In the genomic region with DNA sequence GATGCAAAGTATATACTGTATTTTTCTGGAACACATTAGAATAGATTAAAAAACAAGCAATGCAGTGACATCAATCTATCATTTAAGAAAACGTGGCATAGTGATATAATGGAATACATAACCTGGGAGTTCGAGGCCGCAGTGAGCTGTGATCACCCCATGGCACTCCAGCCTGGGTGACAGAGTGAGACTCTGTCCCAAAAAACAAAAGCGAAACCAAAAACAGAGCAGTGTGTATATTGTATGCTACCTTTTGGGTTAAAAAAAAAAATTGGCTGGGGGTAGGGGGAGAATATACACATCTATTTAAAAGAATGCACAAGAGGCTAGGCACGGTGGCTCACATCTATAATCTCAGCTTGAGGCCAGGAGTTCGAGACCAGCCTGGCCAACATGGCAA, we compare ENCODE assay signal across 12 cellular contexts. TPM values are rescaled to one million over a fixed set of nuclear protein-coding genes. Genes with fewer than 3 reads are reported as not detected.
DNase-seq lines count a peak whose midpoint lies in the region; ATAC-seq, FAIRE-seq and TF ChIP-seq lines count a peak whose summit lies in the region.
"Had no signal": no experiment of that assay in that cellular context is flagged by ENCODE, and none has a peak within 500 bp of the region (broad histone marks: within the 10 kb centered on the region; RNA-seq: fewer than 3 reads in every experiment).

No MANE protein-coding gene starts in this region.

- H3K27me3 ChIP-seq in keratinocyte (ENCODE audit: control insufficient read depth, extremely low read depth, insufficient read depth, low read length) (no peaks in the 10 kb centered on the region), tibial nerve (no peaks in the 10 kb centered on the region)
- H3K27me3 ChIP-seq: left lung had no signal

- POLR2A ChIA-PET in activated B cell treated with CpG ODN at 0.5 μM for 24 hours (lab: Charles Lee) = interaction anchor here (0.6 to 26.4 kb wide), 10 partner anchors 3 to 1692 kb away, joined by 3 to 694 read pairs (median 7); a partner anchor contains a TSS

- H3K36me3 Mint-ChIP-seq in activated naive CD4-positive, alpha-beta T cell treated with anti-CD3 and anti-CD28 coated beads, Interleukin-2, amount 50 U/mL, for 24 hours = peaks cover 10% of the 10 kb centered on the region
- peaks cover 75% of the 10 kb centered on the region for H3K36me3 Mint-ChIP-seq in activated B cell treated with CpG ODN at 0.5 μM for 24 hours (ENCODE audit: low read depth)

- ATAC-seq in activated B cell treated with CpG ODN at 0.5 μM for 24 hours (ENCODE audit: low read depth) (no peak), GM21526 (IDR thresholded peaks at IDR 0.05; ENCODE audit: low FRiP score, unreplicated experiment) (no peak), HG02763 (IDR thresholded peaks at IDR 0.05; ENCODE audit: unreplicated experiment) (no peak)
- ATAC-seq: left lung had no signal

- DNase-seq in activated naive CD4-positive, alpha-beta T cell treated with anti-CD3 and anti-CD28 coated beads, Interleukin-2, amount 50 U/mL, for 16 hours = no peak
- DNase-seq in activated B cell treated with CpG ODN at 0.5 μM for 24 hours = no peak
- no peak for DNase-seq in keratinocyte (ENCODE audit: low read depth, low spot score)
- no peak for DNase-seq in tibial nerve (ENCODE audit: low spot score in 2 of 2)
- no peak for DNase-seq in cortex of kidney (lab: John Stamatoyannopoulos, UW)
- DNase-seq: activated gamma-delta T cell treated with Interleukin-2 at 50 U/mL for 16 hours, GM23248, NCI-H345 had no signal

- TF ChIP-seq EP300 in tibial nerve (IDR thresholded peaks at IDR 0.05) = no peak

- no peaks in the 10 kb centered on the region for H3K9me3 Mint-ChIP-seq in activated naive CD4-positive, alpha-beta T cell treated with anti-CD3 and anti-CD28 coated beads, Interleukin-2, amount 50 U/mL, for 24 hours
- no peaks in the 10 kb centered on the region for H3K9me3 Mint-ChIP-seq in activated B cell treated with CpG ODN at 0.5 μM for 24 hours

- H3K9ac ChIP-seq in keratinocyte (ENCODE audit: control insufficient read depth, extremely low read depth, insufficient read depth, low read length) = peak overlapping the region; percentile 55
- H3K9ac ChIP-seq: GM23248 had no signal

- H3K27ac ChIP-seq in keratinocyte (ENCODE audit: control insufficient read depth, insufficient read depth, low read length) (peak overlapping the region; percentile 67), tibial nerve (peak overlapping the region in 3 of 4 donors; percentile 63 to 85 (median 81))
- H3K27ac ChIP-seq: GM23248 had no signal

- TF ChIP-seq POLR2A in tibial nerve (IDR thresholded peaks at IDR 0.05) = no peak

- H3K4me1 Mint-ChIP-seq in activated naive CD4-positive, alpha-beta T cell treated with anti-CD3 and anti-CD28 coated beads, Interleukin-2, amount 50 U/mL, for 24 hours = peaks cover 97% of the 10 kb centered on the region
- peaks cover 99% of the 10 kb centered on the region for H3K4me1 Mint-ChIP-seq in activated B cell treated with CpG ODN at 0.5 μM for 24 hours

- peak overlapping the region; percentile 58 for H3K4me2 ChIP-seq in keratinocyte (ENCODE audit: control insufficient read depth, extremely low read depth, insufficient read depth, low read depth, low read length)

- H4K20me1 ChIP-seq in keratinocyte (ENCODE audit: control insufficient read depth, extremely low read depth, insufficient read depth, low read length) = peaks cover 25% of the 10 kb centered on the region

- H3K27me3 Mint-ChIP-seq in activated naive CD4-positive, alpha-beta T cell treated with anti-CD3 and anti-CD28 coated beads, Interleukin-2, amount 50 U/mL, for 24 hours = no peaks in the 10 kb centered on the region
- H3K27me3 Mint-ChIP-seq in activated B cell treated with CpG ODN at 0.5 μM for 24 hours = no peaks in the 10 kb centered on the region

- no peaks in the 10 kb centered on the region for H3K9me3 ChIP-seq in keratinocyte (ENCODE audit: control insufficient read depth, low read depth, low read length)
- no peaks in the 10 kb centered on the region for H3K9me3 ChIP-seq in tibial nerve
- H3K9me3 ChIP-seq: left lung had no signal

- TF ChIP-seq CTCF in activated B cell treated with CpG ODN at 0.5 μM for 24 hours (IDR thresholded peaks at IDR 0.05) = no peak
- TF ChIP-seq CTCF in keratinocyte (optimal IDR thresholded peaks at IDR 0.05 in 1 of 3, IDR thresholded peaks at IDR 0.05 in 1 of 3, conservative IDR thresholded peaks at IDR 0.05 in 1 of 3; ENCODE audit: extremely low read depth in 1 of 3, insufficient read depth in 2 of 3, low read length in 3 of 3) = no peak
- no peak for TF ChIP-seq CTCF in tibial nerve (IDR thresholded peaks at IDR 0.05)

- peaks cover 4% of the 10 kb centered on the region for H3K9me1 ChIP-seq in keratinocyte (ENCODE audit: control insufficient read depth, extremely low read depth, insufficient read depth, low read length)

- peaks cover 36 to 52% of the 10 kb centered on the region in 2 experiments for H3K36me3 ChIP-seq in keratinocyte (ENCODE audit: control insufficient read depth in 2 of 2, extremely low read depth in 1 of 2, insufficient read depth in 2 of 2, low read length in 2 of 2)
- peaks cover 2 to 28% (median 5%) of the 10 kb centered on the region in 3 donors for H3K36me3 ChIP-seq in tibial nerve
- H3K36me3 ChIP-seq: left lung had no signal

- H3K4me3 Mint-ChIP-seq in activated naive CD4-positive, alpha-beta T cell treated with anti-CD3 and anti-CD28 coated beads, Interleukin-2, amount 50 U/mL, for 24 hours = peak overlapping the region; percentile 62
- H3K4me3 Mint-ChIP-seq in activated B cell treated with CpG ODN at 0.5 μM for 24 hours = peak overlapping the region; percentile 63

- 68 to 71% methylated on average over 6 of the region's 6 CpGs for WGBS in tibial nerve, 2 donors

- dilution Hi-C loops in keratinocyte (cut with MboI; ENCODE audit: extremely low pct_ligation_motif_present, low sequenced_read_pairs) = no loop called here

- CTCF ChIA-PET in activated B cell treated with CpG ODN at 0.5 μM for 24 hours (lab: Charles Lee) = interaction anchor here (0.6 to 2.3 kb wide), 5 partner anchors 10 to 22 kb away, joined by 3 to 9 read pairs (median 4); no protein-coding TSS in a partner anchor

- intact Hi-C loops in activated B cell treated with CpG ODN at 0.5 μM for 24 hours (cut with micrococcal nuclease) = no loop called here

- FAIRE-seq in keratinocyte (lab: Jason Lieb, UNC) = no peak

- H3K4me1 ChIP-seq in keratinocyte (ENCODE audit: control insufficient read depth, extremely low read depth, insufficient read depth, low read length) = peaks cover 98% of the 10 kb centered on the region
- H3K4me1 ChIP-seq in tibial nerve = peaks cover 0 to 84% (median 58%) of the 10 kb centered on the region in 4 donors

- H3K27ac Mint-ChIP-seq in activated naive CD4-positive, alpha-beta T cell treated with anti-CD3 and anti-CD28 coated beads, Interleukin-2, amount 50 U/mL, for 24 hours = peak overlapping the region; percentile 84
- peak overlapping the region; percentile 91 for H3K27ac Mint-ChIP-seq in activated B cell treated with CpG ODN at 0.5 μM for 24 hours

- H3K4me3 ChIP-seq in keratinocyte (ENCODE audit: control insufficient read depth in 2 of 3, extremely low read depth in 1 of 3, insufficient read depth in 2 of 3, low read depth in 1 of 3, low read length in 3 of 3) (no peak overlapping the region), tibial nerve (peak overlapping the region in 2 of 4 donors; percentile 8 to 94)
- H3K4me3 ChIP-seq: GM23248, left lung had no signal

- no peak overlapping the region for H2AFZ ChIP-seq in keratinocyte (ENCODE audit: control insufficient read depth, low read length)
- H2AFZ ChIP-seq: GM23248 had no signal

- peaks cover 76% of the 10 kb centered on the region for H3K79me2 ChIP-seq in keratinocyte (ENCODE audit: control insufficient read depth, insufficient read depth, low read length)

RNA-seq across cellular contexts. Expression of a gene that starts 13.5 kb away (rescaled TPM):
- 105 and 117 TPM in 2 replicates for total RNA-seq in activated B cell treated with CpG ODN at 0.5 μM for 24 hours
- polyA plus RNA-seq in keratinocyte = 580 to 1,115 TPM (median 689 TPM) in 3 replicates
- polyA plus RNA-seq in keratinocyte (2011; ENCODE audit: low read depth) = 202 TPM
- polyA plus RNA-seq in keratinocyte (2011; cell fraction: cytosol; rRNA removed) = 275 and 321 TPM in 2 replicates
- polyA plus RNA-seq in keratinocyte (2011; cell fraction: nucleus; rRNA removed) = 1,814 and 2,318 TPM in 2 replicates
- 844 and 1,046 TPM in 2 replicates for polyA plus RNA-seq in keratinocyte (2012; ENCODE audit: low replicate concordance)
- polyA minus RNA-seq in keratinocyte = 817 to 1,377 TPM (median 1,072 TPM) in 3 replicates
- polyA minus RNA-seq in keratinocyte (2011; cell fraction: cytosol; rRNA and poly(A)+ RNA removed) = 724 TPM
- polyA minus RNA-seq in keratinocyte (2011; cell fraction: nucleus; rRNA and poly(A)+ RNA removed) = 1,644 and 2,001 TPM in 2 replicates
- 1,000 to 10,000 TPM in 3 of 4 donors, 100 to 1,000 TPM in 1; 953 to 4,970 (median 3,437) TPM for total RNA-seq in tibial nerve
